9 cellular contexts compared by ENCODE assay signal in the genomic region with DNA sequence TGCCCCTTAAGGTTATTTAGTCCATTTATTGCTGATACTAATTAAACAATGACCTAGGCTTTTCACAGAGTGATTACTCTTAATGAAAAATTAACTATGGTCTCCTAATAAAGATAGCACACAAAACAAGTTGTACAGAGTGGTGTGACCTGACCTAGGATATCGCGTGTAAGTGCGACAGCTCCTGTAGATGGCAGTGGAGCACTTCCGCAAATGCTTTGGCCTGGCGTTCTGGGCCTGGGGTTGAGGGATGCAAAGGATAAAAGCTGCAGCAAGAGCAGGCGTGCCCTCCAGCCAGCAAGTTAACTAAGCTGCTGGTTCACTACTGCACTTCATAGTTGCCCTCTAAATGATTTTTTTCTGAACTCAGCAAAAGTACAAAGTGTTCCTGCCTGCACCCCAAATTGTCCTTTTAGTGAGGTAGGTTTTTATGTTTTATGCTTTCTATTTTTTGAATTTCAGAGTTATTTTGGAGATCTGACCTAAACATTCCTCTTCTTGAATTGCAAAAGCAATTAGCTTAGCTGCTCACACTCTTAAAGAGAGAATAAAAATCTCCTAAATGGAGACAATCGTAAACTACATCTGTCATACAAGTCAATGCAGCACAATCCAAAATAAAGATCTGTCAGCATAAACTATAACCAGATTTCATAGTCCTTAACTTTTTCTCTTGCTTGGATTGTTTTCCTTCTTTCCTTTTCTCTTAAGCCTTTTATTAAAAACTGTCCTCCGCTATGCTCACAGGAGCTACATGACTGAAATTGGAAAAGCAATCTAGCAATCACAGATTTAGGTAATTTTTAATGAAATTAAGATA.
A peak's percentile ranks its signal among the peaks of the same experiment; 100 is the strongest.
DNase-seq lines count a peak whose midpoint lies in the region; ATAC-seq, FAIRE-seq and TF ChIP-seq lines count a peak whose summit lies in the region.
"Had no signal": no experiment of that assay in that cellular context is flagged by ENCODE, and none has a peak within 500 bp of the region (broad histone marks: within the 10 kb centered on the region; RNA-seq: fewer than 3 reads in every experiment).

No MANE protein-coding gene starts in this region.

- intact Hi-C loops in PC-9 (cut with micrococcal nuclease; ENCODE audit: unreplicated experiment) (loop anchor here (1.0 to 5.0 kb wide), 2 partner anchors 193 to 610 kb away; no protein-coding TSS in a partner anchor), HepG2 (cut with micrococcal nuclease; ENCODE audit: unreplicated experiment) (loop anchor here (1.0 kb wide), 6 partner anchors 194 to 610 kb away; no protein-coding TSS in a partner anchor)
- intact Hi-C loops in CD4-positive, alpha-beta memory T cell (cut with micrococcal nuclease) = no loop called here

- no peaks in the 10 kb centered on the region for H3K79me2 ChIP-seq in PC-9 (ENCODE audit: low read depth)
- no peaks in the 10 kb centered on the region for H3K79me2 ChIP-seq in HepG2 (ENCODE audit: insufficient read depth, low read length)

- H3F3A ChIP-seq in PC-9 (ENCODE audit: insufficient read depth, low read depth) = no peaks in the 10 kb centered on the region

- TF ChIP-seq EP300 in HepG2 (IDR thresholded peaks at IDR 0.05; ENCODE audit: low read depth in 2 of 2, low read length in 2 of 2) (no peak), HepG2 (CRISPR knock-in tag; IDR thresholded peaks at IDR 0.05; ENCODE audit: borderline replicate concordance) (no peak)

- peak; percentile 74; the same call in 1 of the 2 replicates for TF ChIP-seq RAD21 in HepG2 (CRISPR knock-in tag; IDR thresholded peaks at IDR 0.05)

- H3K9ac ChIP-seq in HepG2 (ENCODE audit: insufficient read depth, low read depth, low read length) = no peak overlapping the region

- H3K36me3 Mint-ChIP-seq in chondrocyte (ENCODE audit: low read depth) = peaks cover 2% of the 10 kb centered on the region
- no peaks in the 10 kb centered on the region for H3K36me3 Mint-ChIP-seq in type B pancreatic cell
- H3K36me3 Mint-ChIP-seq in CD4-positive, alpha-beta memory T cell = no peaks in the 10 kb centered on the region

- TF ChIP-seq CTCF in PC-9 (conservative IDR thresholded peaks at IDR 0.05) (peak; percentile 53), chondrocyte (IDR thresholded peaks at IDR 0.05) (peak; percentile 98), HepG2 (CRISPR knock-in tag; IDR thresholded peaks at IDR 0.05) (peak; percentile 91), type B pancreatic cell (conservative IDR thresholded peaks at IDR 0.05) (peak; percentile 93)

- POLR2A ChIA-PET in PC-9 (lab: Charles Lee; ENCODE audit: unreplicated experiment) (no interaction called here), HepG2 (lab: Yijun Ruan, JAX) (no interaction called here)
- POLR2A ChIA-PET in CD4-positive, alpha-beta memory T cell (lab: Charles Lee; ENCODE audit: partially characterized antibody) = no interaction called here

- peak; percentile 81 for ATAC-seq in GM21515 (IDR thresholded peaks at IDR 0.05; ENCODE audit: unreplicated experiment)
- ATAC-seq in HepG2 = peak; percentile 99

- no TSS peak for BruUV-seq in PC-9 (replicated peaks; lab: Mats Ljungman, UMichigan)
- BruUV-seq in HepG2 (replicated peaks; lab: Mats Ljungman, UMichigan) = no TSS peak

- DNase-seq in DMS153 (lab: John Stamatoyannopoulos, UW) (peak; percentile 88), LoVo (ENCODE audit: low spot score) (peak; percentile 56), PC-9 (peak in 1 of 2 experiments; percentile 46), chondrocyte (ENCODE audit: low spot score) (peak; percentile 93), HepG2 (ENCODE audit: low spot score) (peak; percentile 60), type B pancreatic cell (ENCODE audit: extremely low spot score, unreplicated experiment) (peak; percentile 78)
- DNase-seq in CD4-positive, alpha-beta memory T cell = no peak
- DNase-seq: activated B cell treated with CpG ODN at 0.5 μM for 24 hours had no signal

- no peak overlapping the region for H3K4me3 Mint-ChIP-seq in chondrocyte (ENCODE audit: unreplicated experiment)
- H3K4me3 Mint-ChIP-seq in type B pancreatic cell = peak overlapping the region; percentile 4
- no peak overlapping the region for H3K4me3 Mint-ChIP-seq in CD4-positive, alpha-beta memory T cell
- H3K4me3 Mint-ChIP-seq: activated B cell treated with CpG ODN at 0.5 μM for 24 hours had no signal

- peak; percentile 74 for FAIRE-seq in HepG2 (lab: Jason Lieb, UNC)

- H3K27me3 ChIP-seq in PC-9 (ENCODE audit: insufficient read depth, low read depth) (no peaks in the 10 kb centered on the region), HepG2 (ENCODE audit: control insufficient read depth in 1 of 2, insufficient read depth in 2 of 2, low read length in 2 of 2) (no peaks in the 10 kb centered on the region)
- no peaks in the 10 kb centered on the region for H3K27me3 ChIP-seq in CD4-positive, alpha-beta memory T cell (ENCODE audit: insufficient read depth, low read length)

- CTCF ChIA-PET in PC-9 (lab: Charles Lee) (interaction anchor here (0.6 to 1.7 kb wide), 5 partner anchors 113 to 611 kb away, joined by 3 to 6 read pairs (median 4); no protein-coding TSS in a partner anchor), HepG2 (lab: Yijun Ruan, JAX; ENCODE audit: low intra/inter-chr PET ratio, low total read pairs) (interaction anchor here (0.8 to 3.1 kb wide), 4 partner anchors 391 to 611 kb away, joined by 3 to 43 read pairs (median 4); no protein-coding TSS in a partner anchor)
- CTCF ChIA-PET in CD4-positive, alpha-beta memory T cell (lab: Charles Lee; ENCODE audit: partially characterized antibody) = interaction anchor here (1.2 kb wide), 1 partner anchor 11 kb away, joined by 3 read pairs; no protein-coding TSS in a partner anchor

- WGBS in HepG2 (ENCODE audit: low lambda C conversion rate) = 10% methylated on average over 8 of the region's 8 CpGs

- no peak for TF ChIP-seq POLR2A in HepG2 (IDR thresholded peaks at IDR 0.05; ENCODE audit: insufficient read depth in 1 of 2, low read depth in 2 of 2, low read length in 2 of 2)

- H3K9me3 ChIP-seq in PC-9 (ENCODE audit: insufficient read depth, low read depth) = peaks cover 3% of the 10 kb centered on the region; the same call in 1 of the 2 replicates
- H3K9me3 ChIP-seq in HepG2 (ENCODE audit: low read length) = no peaks in the 10 kb centered on the region
- no peaks in the 10 kb centered on the region for H3K9me3 ChIP-seq in CD4-positive, alpha-beta memory T cell (ENCODE audit: control insufficient read depth in 1 of 2, low read length in 2 of 2)

- H3K27ac Mint-ChIP-seq in chondrocyte (ENCODE audit: unreplicated experiment) (peak overlapping the region; percentile 78), type B pancreatic cell (no peak overlapping the region)
- no peak overlapping the region for H3K27ac Mint-ChIP-seq in CD4-positive, alpha-beta memory T cell
- H3K27ac Mint-ChIP-seq: activated B cell treated with CpG ODN at 0.5 μM for 24 hours had no signal

- H3K4me1 ChIP-seq in PC-9 (replicated peaks; ENCODE audit: insufficient read depth) (no peaks in the 10 kb centered on the region), HepG2 (ENCODE audit: insufficient read depth, low read length) (no peaks in the 10 kb centered on the region)
- no peaks in the 10 kb centered on the region for H3K4me1 ChIP-seq in CD4-positive, alpha-beta memory T cell (ENCODE audit: insufficient read depth, low read length)

- H3K9me2 ChIP-seq in PC-9 (ENCODE audit: insufficient read depth) = no peaks in the 10 kb centered on the region

- H4K20me1 ChIP-seq in PC-9 (ENCODE audit: insufficient read depth) (no peaks in the 10 kb centered on the region), HepG2 (ENCODE audit: insufficient read depth, low read length) (no peaks in the 10 kb centered on the region)

- no peak overlapping the region for H3K4me3 ChIP-seq in PC-9
- no peak overlapping the region for H3K4me3 ChIP-seq in HepG2 (replicated peaks in 1 of 3; ENCODE audit: insufficient read depth in 1 of 3, low read depth in 2 of 3, low read length in 3 of 3)
- H3K4me3 ChIP-seq in CD4-positive, alpha-beta memory T cell (ENCODE audit: low read length in 2 of 2) = no peak overlapping the region

- in situ Hi-C loops in HepG2 (cut with HindIII; ENCODE audit: extremely low pct_ligation_motif_present, low pct_unique_long_range_greater_than_20kb) = loop anchor here (5.0 kb wide), 1 partner anchor 612 kb away; no protein-coding TSS in a partner anchor

- peaks cover 16% of the 10 kb centered on the region for H3K9me3 Mint-ChIP-seq in chondrocyte (ENCODE audit: low read depth)
- H3K9me3 Mint-ChIP-seq in type B pancreatic cell = no peaks in the 10 kb centered on the region
- peaks cover 0 to 5% (median 0%) of the 10 kb centered on the region in 8 donors for H3K9me3 Mint-ChIP-seq in CD4-positive, alpha-beta memory T cell
- H3K9me3 Mint-ChIP-seq: activated B cell treated with CpG ODN at 0.5 μM for 24 hours had no signal

- no peak overlapping the region for H3K4me2 ChIP-seq in PC-9
- H3K4me2 ChIP-seq in HepG2 (ENCODE audit: low read depth, low read length) = no peak overlapping the region

- H3K27ac ChIP-seq in PC-9 (no peak overlapping the region), HepG2 (ENCODE audit: extremely low read length, insufficient read depth, low read length) (no peak overlapping the region)
- no peak overlapping the region for H3K27ac ChIP-seq in CD4-positive, alpha-beta memory T cell (ENCODE audit: low read depth, low read length)

- H3K4me1 Mint-ChIP-seq in chondrocyte (ENCODE audit: low read depth) (peaks cover 72% of the 10 kb centered on the region), type B pancreatic cell (ENCODE audit: unreplicated experiment) (peaks cover 23% of the 10 kb centered on the region)
- H3K4me1 Mint-ChIP-seq in CD4-positive, alpha-beta memory T cell = no peaks in the 10 kb centered on the region
- H3K4me1 Mint-ChIP-seq: activated B cell treated with CpG ODN at 0.5 μM for 24 hours had no signal

- no peaks in the 10 kb centered on the region for H3K27me3 Mint-ChIP-seq in chondrocyte (ENCODE audit: low read depth)
- no peaks in the 10 kb centered on the region for H3K27me3 Mint-ChIP-seq in type B pancreatic cell
- H3K27me3 Mint-ChIP-seq in CD4-positive, alpha-beta memory T cell = peaks cover 0 to 3% of the 10 kb centered on the region in 2 donors
- H3K27me3 Mint-ChIP-seq: activated B cell treated with CpG ODN at 0.5 μM for 24 hours had no signal

- H2AFZ ChIP-seq in PC-9 (no peak overlapping the region), HepG2 (ENCODE audit: low read length) (no peak overlapping the region)

- H3K36me3 ChIP-seq in PC-9 (ENCODE audit: low read depth) (no peaks in the 10 kb centered on the region), HepG2 (replicated peaks in 1 of 2; ENCODE audit: control insufficient read depth in 1 of 2, insufficient read depth in 2 of 2, low read length in 2 of 2) (no peaks in the 10 kb centered on the region)
- H3K36me3 ChIP-seq in CD4-positive, alpha-beta memory T cell (ENCODE audit: insufficient read depth, low read length) = no peaks in the 10 kb centered on the region

TF ChIP-seq in HepG2, 621 proteins besides CTCF, POLR2A, EP300 and RAD21 (continues in another document):
- TF ChIP-seq GFI1 (CRISPR knock-in tag; IDR thresholded peaks at IDR 0.05; ENCODE audit: borderline replicate concordance) (no peak), SMC3 (IDR thresholded peaks at IDR 0.05; ENCODE audit: low read length) (peak; percentile 73), ZFX (CRISPR knock-in tag; IDR thresholded peaks at IDR 0.05; ENCODE audit: low read depth) (peak; percentile 61; the same call in 1 of the 2 replicates), MEIS2 (CRISPR knock-in tag; IDR thresholded peaks at IDR 0.05) (0 out of 2 replicates have a peak, but pooled peaks have one; percentile 27), ZFP37 (CRISPR knock-in tag; IDR thresholded peaks at IDR 0.05; ENCODE audit: borderline replicate concordance) (no peak)

Comparison
In these comparisons a context has a peak if more than half of its experiments do, and no peak if none do; other contexts are left out.
1. DNase-seq: peak in DMS153 (single experiment), LoVo (single experiment), chondrocyte (single experiment), HepG2 (single experiment) and type B pancreatic cell (single experiment); none in CD4-positive, alpha-beta memory T cell (0 of 5).
2. Peak in every context shown above with its lines, with median percentiles within 50 percentile points of each other: CTCF ChIP-seq.